ENCODE assay signal across 1 cellular context in the genomic region with DNA sequence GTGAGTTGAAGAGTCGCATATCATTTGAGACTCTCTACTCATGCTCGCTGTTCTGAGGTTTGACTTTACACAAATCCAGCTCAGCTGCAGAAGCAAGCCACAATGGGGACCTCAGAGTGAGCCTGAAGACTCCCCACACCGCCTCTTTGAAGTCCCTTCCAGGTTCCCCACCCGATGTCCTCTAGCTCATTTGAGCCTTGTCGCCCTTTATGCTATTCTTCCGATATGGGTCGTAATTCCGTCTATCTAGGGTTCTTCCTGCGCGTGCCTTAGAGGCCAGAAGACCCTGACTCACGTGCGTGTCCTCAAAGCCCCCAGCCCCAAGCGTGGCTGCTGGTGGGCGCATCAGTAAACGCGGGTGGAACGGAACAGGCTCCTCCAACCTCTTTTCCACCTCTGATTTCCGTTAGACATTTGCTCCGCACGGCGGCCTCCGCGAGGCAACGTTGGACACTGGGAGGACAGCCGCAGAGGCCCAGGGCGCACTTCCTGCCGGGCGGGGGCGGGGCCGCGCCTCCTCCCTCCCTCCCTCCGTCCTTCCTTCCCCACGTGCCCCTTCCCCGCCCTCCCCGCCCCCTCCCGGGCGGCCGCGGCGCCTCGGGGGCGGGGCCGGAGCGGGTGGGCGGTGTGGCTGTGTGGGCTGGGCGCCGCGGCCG.
TF ChIP-seq lines count a peak whose summit lies in the region.

A gene with protein sequence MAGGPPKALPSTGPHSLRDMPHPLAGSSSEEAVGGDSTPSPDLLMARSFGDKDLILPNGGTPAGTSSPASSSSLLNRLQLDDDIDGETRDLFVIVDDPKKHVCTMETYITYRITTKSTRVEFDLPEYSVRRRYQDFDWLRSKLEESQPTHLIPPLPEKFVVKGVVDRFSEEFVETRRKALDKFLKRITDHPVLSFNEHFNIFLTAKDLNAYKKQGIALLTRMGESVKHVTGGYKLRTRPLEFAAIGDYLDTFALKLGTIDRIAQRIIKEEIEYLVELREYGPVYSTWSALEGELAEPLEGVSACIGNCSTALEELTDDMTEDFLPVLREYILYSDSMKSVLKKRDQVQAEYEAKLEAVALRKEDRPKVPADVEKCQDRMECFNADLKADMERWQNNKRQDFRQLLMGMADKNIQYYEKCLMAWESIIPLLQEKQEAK (plus strand): TSS at position 650 of the 656 bp plus-strand sequence. CDS start 242 bp downstream, outside the sequence.

TF ChIP-seq in K562, 482 proteins besides CTCF, POLR2A, EP300 and RAD21 (continued from another document and continues in another):
- TF ChIP-seq, protein P1, sequence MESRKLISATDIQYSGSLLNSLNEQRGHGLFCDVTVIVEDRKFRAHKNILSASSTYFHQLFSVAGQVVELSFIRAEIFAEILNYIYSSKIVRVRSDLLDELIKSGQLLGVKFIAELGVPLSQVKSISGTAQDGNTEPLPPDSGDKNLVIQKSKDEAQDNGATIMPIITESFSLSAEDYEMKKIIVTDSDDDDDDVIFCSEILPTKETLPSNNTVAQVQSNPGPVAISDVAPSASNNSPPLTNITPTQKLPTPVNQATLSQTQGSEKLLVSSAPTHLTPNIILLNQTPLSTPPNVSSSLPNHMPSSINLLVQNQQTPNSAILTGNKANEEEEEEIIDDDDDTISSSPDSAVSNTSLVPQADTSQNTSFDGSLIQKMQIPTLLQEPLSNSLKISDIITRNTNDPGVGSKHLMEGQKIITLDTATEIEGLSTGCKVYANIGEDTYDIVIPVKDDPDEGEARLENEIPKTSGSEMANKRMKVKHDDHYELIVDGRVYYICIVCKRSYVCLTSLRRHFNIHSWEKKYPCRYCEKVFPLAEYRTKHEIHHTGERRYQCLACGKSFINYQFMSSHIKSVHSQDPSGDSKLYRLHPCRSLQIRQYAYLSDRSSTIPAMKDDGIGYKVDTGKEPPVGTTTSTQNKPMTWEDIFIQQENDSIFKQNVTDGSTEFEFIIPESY (CRISPR knock-in tag; IDR thresholded peaks at IDR 0.05) = 0 out of 2 replicates have a peak, but pooled peaks have one; percentile 32
- TF ChIP-seq ATF1 (CRISPR knock-in tag; IDR thresholded peaks at IDR 0.05) (no peak), ATF1 (tag; IDR thresholded peaks at IDR 0.05) (peak; percentile 60), HDAC2 (IDR thresholded peaks at IDR 0.05) (peak; percentile 70; the same call in 1 of the 2 replicates), CBX2 (IDR thresholded peaks at IDR 0.05; ENCODE audit: insufficient read depth, low read length, poor library complexity, severe bottlenecking) (no peak), ZBED1 (IDR thresholded peaks at IDR 0.05) (0 out of 2 replicates have a peak, but pooled peaks have one; percentile 53), ETV1 (tag; conservative IDR thresholded peaks at IDR 0.05; ENCODE audit: low read depth) (peak; percentile 88), BRD9 (IDR thresholded peaks at IDR 0.05; ENCODE audit: low read depth, partially characterized antibody) (peak; percentile 59), TEAD4 (IDR thresholded peaks at IDR 0.05; ENCODE audit: low read length) (peak; percentile 54; the same call in 1 of the 2 replicates), TEAD4 (CRISPR knock-in tag; IDR thresholded peaks at IDR 0.05; ENCODE audit: borderline replicate concordance) (no peak), HLTF (IDR thresholded peaks at IDR 0.05) (no peak), RBM22 (IDR thresholded peaks at IDR 0.05; ENCODE audit: low read depth, low read length, poor library complexity, severe bottlenecking) (no peak), ZNF146 (CRISPR knock-in tag; IDR thresholded peaks at IDR 0.05; ENCODE audit: unreplicated experiment) (no peak), POLR2H (tag; IDR thresholded peaks at IDR 0.05; ENCODE audit: low read depth) (peak; percentile 78), BHLHE40 (IDR thresholded peaks at IDR 0.05; ENCODE audit: low read length) (peak; percentile 85), MYC (IDR thresholded peaks at IDR 0.05; ENCODE audit: low read depth, low read length) (peak; percentile 83), MYC (CRISPR knock-in tag; IDR thresholded peaks at IDR 0.05; ENCODE audit: borderline replicate concordance, low read depth) (peak; percentile 65; the same call in 1 of the 2 replicates), ZFPM2 (CRISPR knock-in tag; IDR thresholded peaks at IDR 0.05) (0 out of 2 replicates have a peak, but pooled peaks have one; percentile 38), NELFE (IDR thresholded peaks at IDR 0.05; ENCODE audit: insufficient read depth, insufficient read length) (no peak), GTF2A2 (tag; IDR thresholded peaks at IDR 0.05) (no peak), PML (IDR thresholded peaks at IDR 0.05; ENCODE audit: low read length) (peak; percentile 71), CBX5 (IDR thresholded peaks at IDR 0.05; ENCODE audit: borderline replicate concordance, low read depth) (0 out of 2 replicates have a peak, but pooled peaks have one; percentile 32), NFIC (IDR thresholded peaks at IDR 0.05) (0 out of 2 replicates have a peak, but pooled peaks have one; percentile 13), ESRRA (IDR thresholded peaks at IDR 0.05; ENCODE audit: borderline replicate concordance, low read depth) (peak; percentile 45; the same call in 1 of the 2 replicates), RFX7 (CRISPR knock-in tag; IDR thresholded peaks at IDR 0.05) (no peak), NR2C1 (IDR thresholded peaks at IDR 0.05) (no peak), NR2C1 (tag; IDR thresholded peaks at IDR 0.05) (0 out of 2 replicates have a peak, but pooled peaks have one; percentile 34), TCF7L2 (IDR thresholded peaks at IDR 0.05; ENCODE audit: low read depth, low read length) (no peak), MTF1 (CRISPR knock-in tag; IDR thresholded peaks at IDR 0.05; ENCODE audit: borderline replicate concordance) (no peak), ZNF263 (CRISPR knock-in tag; IDR thresholded peaks at IDR 0.05; ENCODE audit: borderline replicate concordance) (peak; percentile 95), ZEB2 (IDR thresholded peaks at IDR 0.05) (no peak)
- TF ChIP-seq, protein P2, sequence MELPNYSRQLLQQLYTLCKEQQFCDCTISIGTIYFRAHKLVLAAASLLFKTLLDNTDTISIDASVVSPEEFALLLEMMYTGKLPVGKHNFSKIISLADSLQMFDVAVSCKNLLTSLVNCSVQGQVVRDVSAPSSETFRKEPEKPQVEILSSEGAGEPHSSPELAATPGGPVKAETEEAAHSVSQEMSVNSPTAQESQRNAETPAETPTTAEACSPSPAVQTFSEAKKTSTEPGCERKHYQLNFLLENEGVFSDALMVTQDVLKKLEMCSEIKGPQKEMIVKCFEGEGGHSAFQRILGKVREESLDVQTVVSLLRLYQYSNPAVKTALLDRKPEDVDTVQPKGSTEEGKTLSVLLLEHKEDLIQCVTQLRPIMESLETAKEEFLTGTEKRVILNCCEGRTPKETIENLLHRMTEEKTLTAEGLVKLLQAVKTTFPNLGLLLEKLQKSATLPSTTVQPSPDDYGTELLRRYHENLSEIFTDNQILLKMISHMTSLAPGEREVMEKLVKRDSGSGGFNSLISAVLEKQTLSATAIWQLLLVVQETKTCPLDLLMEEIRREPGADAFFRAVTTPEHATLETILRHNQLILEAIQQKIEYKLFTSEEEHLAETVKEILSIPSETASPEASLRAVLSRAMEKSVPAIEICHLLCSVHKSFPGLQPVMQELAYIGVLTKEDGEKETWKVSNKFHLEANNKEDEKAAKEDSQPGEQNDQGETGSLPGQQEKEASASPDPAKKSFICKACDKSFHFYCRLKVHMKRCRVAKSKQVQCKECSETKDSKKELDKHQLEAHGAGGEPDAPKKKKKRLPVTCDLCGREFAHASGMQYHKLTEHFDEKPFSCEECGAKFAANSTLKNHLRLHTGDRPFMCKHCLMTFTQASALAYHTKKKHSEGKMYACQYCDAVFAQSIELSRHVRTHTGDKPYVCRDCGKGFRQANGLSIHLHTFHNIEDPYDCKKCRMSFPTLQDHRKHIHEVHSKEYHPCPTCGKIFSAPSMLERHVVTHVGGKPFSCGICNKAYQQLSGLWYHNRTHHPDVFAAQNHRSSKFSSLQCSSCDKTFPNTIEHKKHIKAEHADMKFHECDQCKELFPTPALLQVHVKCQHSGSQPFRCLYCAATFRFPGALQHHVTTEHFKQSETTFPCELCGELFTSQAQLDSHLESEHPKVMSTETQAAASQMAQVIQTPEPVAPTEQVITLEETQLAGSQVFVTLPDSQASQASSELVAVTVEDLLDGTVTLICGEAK (IDR thresholded peaks at IDR 0.05) = peak; percentile 79
- TF ChIP-seq, protein P2 (CRISPR knock-in tag; IDR thresholded peaks at IDR 0.05) = no peak
- TF ChIP-seq, protein P3, sequence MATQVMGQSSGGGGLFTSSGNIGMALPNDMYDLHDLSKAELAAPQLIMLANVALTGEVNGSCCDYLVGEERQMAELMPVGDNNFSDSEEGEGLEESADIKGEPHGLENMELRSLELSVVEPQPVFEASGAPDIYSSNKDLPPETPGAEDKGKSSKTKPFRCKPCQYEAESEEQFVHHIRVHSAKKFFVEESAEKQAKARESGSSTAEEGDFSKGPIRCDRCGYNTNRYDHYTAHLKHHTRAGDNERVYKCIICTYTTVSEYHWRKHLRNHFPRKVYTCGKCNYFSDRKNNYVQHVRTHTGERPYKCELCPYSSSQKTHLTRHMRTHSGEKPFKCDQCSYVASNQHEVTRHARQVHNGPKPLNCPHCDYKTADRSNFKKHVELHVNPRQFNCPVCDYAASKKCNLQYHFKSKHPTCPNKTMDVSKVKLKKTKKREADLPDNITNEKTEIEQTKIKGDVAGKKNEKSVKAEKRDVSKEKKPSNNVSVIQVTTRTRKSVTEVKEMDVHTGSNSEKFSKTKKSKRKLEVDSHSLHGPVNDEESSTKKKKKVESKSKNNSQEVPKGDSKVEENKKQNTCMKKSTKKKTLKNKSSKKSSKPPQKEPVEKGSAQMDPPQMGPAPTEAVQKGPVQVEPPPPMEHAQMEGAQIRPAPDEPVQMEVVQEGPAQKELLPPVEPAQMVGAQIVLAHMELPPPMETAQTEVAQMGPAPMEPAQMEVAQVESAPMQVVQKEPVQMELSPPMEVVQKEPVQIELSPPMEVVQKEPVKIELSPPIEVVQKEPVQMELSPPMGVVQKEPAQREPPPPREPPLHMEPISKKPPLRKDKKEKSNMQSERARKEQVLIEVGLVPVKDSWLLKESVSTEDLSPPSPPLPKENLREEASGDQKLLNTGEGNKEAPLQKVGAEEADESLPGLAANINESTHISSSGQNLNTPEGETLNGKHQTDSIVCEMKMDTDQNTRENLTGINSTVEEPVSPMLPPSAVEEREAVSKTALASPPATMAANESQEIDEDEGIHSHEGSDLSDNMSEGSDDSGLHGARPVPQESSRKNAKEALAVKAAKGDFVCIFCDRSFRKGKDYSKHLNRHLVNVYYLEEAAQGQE (CRISPR knock-in tag; IDR thresholded peaks at IDR 0.05; ENCODE audit: low read depth) = 0 out of 2 replicates have a peak, but pooled peaks have one; percentile 29
- TF ChIP-seq, protein P4, sequence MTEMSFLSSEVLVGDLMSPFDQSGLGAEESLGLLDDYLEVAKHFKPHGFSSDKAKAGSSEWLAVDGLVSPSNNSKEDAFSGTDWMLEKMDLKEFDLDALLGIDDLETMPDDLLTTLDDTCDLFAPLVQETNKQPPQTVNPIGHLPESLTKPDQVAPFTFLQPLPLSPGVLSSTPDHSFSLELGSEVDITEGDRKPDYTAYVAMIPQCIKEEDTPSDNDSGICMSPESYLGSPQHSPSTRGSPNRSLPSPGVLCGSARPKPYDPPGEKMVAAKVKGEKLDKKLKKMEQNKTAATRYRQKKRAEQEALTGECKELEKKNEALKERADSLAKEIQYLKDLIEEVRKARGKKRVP (CRISPR knock-in tag; IDR thresholded peaks at IDR 0.05) = no peak
- TF ChIP-seq, protein P5, sequence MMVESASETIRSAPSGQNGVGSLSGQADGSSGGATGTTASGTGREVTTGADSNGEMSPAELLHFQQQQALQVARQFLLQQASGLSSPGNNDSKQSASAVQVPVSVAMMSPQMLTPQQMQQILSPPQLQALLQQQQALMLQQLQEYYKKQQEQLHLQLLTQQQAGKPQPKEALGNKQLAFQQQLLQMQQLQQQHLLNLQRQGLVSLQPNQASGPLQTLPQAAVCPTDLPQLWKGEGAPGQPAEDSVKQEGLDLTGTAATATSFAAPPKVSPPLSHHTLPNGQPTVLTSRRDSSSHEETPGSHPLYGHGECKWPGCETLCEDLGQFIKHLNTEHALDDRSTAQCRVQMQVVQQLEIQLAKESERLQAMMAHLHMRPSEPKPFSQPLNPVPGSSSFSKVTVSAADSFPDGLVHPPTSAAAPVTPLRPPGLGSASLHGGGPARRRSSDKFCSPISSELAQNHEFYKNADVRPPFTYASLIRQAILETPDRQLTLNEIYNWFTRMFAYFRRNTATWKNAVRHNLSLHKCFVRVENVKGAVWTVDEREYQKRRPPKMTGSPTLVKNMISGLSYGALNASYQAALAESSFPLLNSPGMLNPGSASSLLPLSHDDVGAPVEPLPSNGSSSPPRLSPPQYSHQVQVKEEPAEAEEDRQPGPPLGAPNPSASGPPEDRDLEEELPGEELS (CRISPR knock-in tag; IDR thresholded peaks at IDR 0.05; ENCODE audit: borderline replicate concordance) = peak; percentile 86; the same call in 1 of the 2 replicates
- TF ChIP-seq, protein P6, sequence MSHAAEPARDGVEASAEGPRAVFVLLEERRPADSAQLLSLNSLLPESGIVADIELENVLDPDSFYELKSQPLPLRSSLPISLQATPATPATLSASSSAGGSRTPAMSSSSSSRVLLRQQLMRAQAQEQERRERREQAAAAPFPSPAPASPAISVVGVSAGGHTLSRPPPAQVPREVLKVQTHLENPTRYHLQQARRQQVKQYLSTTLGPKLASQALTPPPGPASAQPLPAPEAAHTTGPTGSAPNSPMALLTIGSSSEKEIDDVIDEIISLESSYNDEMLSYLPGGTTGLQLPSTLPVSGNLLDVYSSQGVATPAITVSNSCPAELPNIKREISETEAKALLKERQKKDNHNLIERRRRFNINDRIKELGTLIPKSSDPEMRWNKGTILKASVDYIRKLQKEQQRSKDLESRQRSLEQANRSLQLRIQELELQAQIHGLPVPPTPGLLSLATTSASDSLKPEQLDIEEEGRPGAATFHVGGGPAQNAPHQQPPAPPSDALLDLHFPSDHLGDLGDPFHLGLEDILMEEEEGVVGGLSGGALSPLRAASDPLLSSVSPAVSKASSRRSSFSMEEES (CRISPR knock-in tag; IDR thresholded peaks at IDR 0.05) = no peak
